In the genomic region with DNA sequence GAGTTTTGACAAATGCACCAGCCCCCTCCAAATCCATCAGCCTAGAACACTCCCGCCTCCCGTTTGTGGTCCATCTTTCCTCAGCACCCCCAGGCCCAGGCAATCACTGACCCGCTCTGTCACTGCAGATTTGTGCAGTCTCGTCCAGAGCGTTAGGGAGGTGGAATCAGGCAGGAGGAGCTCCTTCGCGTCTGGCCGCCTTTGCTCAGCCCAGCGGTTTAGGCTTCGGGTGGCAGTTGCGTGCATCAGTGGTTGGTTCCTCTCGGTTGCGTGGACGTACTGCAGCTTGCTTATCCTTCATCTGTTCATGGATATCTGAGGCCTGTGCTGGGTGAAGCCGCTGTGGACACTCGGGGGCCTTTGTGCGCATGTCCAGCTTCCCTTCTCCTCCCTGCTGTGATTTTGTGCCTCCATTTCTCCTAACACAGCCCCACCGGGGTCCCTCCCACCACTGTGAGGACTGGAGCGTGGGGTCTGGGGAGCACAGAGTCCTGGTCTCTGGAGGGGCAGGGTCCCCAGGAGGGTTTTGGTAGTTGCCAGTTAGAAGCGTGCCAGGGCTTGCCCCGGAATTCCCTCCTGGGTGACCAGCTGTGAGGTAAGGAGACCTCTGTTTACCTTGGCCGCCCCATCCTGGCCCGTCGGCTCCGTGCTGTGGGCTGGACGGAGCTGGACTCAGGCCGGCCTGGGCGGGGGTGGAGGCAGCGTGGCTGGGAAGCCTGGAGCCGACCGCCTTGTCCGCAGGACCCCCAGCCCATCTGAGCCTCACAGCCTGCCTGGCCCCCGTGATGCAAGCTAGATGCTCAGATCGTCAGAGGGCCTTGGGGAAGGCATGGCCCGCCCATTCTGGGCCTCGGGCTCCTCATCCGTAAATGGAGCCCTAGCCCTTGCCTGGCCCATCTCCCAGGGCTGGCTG, we compare ENCODE assay signal across 18 cellular contexts. TPM values are rescaled to one million over a fixed set of nuclear protein-coding genes. Genes with fewer than 3 reads are reported as not detected.
DNase-seq lines count a peak whose midpoint lies in the region; ATAC-seq and TF ChIP-seq lines count a peak whose summit lies in the region.
"Had no signal": no experiment of that assay in that cellular context is flagged by ENCODE, and none has a peak within 500 bp of the region (broad histone marks: within the 10 kb centered on the region; RNA-seq: fewer than 3 reads in every experiment).

No MANE protein-coding gene starts in this region.

- DNase-seq in Right ventricle myocardium inferior (ENCODE audit: missing footprints) (peak; percentile 66), heart left ventricle (no peak), RPMI8226 (peak; percentile 7), tibial artery (peak; percentile 62 to 90), NCI-H524 (lab: John Stamatoyannopoulos, UW) (no peak)
- no peak for DNase-seq in stimulated activated CD4-positive, alpha-beta T cell treated with anti-CD3 and anti-CD28 coated beads, Interleukin-2, amount 100 ng/mL, for 48 hours
- DNase-seq: ACHN; activated CD4-positive, alpha-beta T cell treated with anti-CD3 and anti-CD28 coated beads, Interleukin-2, amount 10 ng/mL, durations not matched to agents 7 days and 5 days; activated naive CD8-positive, alpha-beta T cell treated with anti-CD3 and anti-CD28 coated beads, Interleukin-2, amount 10 ng/mL, durations not matched to agents 7 days and 5 days; Caco-2; caudate nucleus; foreskin keratinocyte; NCI-H1436 treated with DMSO at 0.1 percent for 48 hours; stimulated activated CD4-positive, alpha-beta T cell treated with anti-CD3 and anti-CD28 coated beads, Interleukin-2, amount 100 ng/mL, for 24 hours had no signal

- H3K9me3 ChIP-seq in heart left ventricle, result no peaks in the 10 kb centered on the region
- H3K9me3 ChIP-seq in gastroesophageal sphincter, result no peaks in the 10 kb centered on the region
- H3K9me3 ChIP-seq in tibial artery, result no peaks in the 10 kb centered on the region
- H3K9me3 ChIP-seq: Caco-2, right atrium auricular region had no signal

- ATAC-seq in Right ventricle myocardium inferior (no peak), heart left ventricle (no peak), gastroesophageal sphincter (peak; percentile 8), HG02798 (IDR thresholded peaks at IDR 0.05; ENCODE audit: poor library complexity, unreplicated experiment) (no peak)
- ATAC-seq: foreskin keratinocyte had no signal

- no peak overlapping the region for H3K4me3 ChIP-seq in heart left ventricle
- no peak overlapping the region for H3K4me3 ChIP-seq in gastroesophageal sphincter
- peak overlapping the region; percentile 26 to 50 for H3K4me3 ChIP-seq in tibial artery
- H3K4me3 ChIP-seq: right atrium auricular region had no signal

- H3K4me1 ChIP-seq in heart left ventricle (peaks cover 3 to 36% (median 23%) of the 10 kb centered on the region in 12 donors), gastroesophageal sphincter (peaks cover 0 to 54% (median 7%) of the 10 kb centered on the region in 3 donors), tibial artery (peaks cover 11 to 77% (median 57%) of the 10 kb centered on the region in 4 donors)
- H3K4me1 ChIP-seq: Caco-2, foreskin keratinocyte had no signal

- 92 to 96% (median 93%) methylated on average over 29 to 37 of the region's 37 CpGs for WGBS in heart left ventricle, 4 donors
- WGBS in gastroesophageal sphincter (ENCODE audit: low coverage in 1 of 2), 2 donors, result 93 to 97% methylated on average over 6 to 7 of the region's 37 CpGs

- intact Hi-C loops in Right ventricle myocardium inferior (cut with DNase I) (no loop called here), heart left ventricle (cut with DNase I) (no loop called here), tibial artery (cut with DNase I; ENCODE audit: low total_unique reads) (no loop called here)

- H3K27ac ChIP-seq in heart left ventricle, result no peak overlapping the region
- H3K27ac ChIP-seq in gastroesophageal sphincter, result peak overlapping the region in 3 of 4 donors; percentile 31 to 76 (median 61)
- H3K27ac ChIP-seq in tibial artery, result peak overlapping the region; percentile 79 to 84
- H3K27ac ChIP-seq: foreskin keratinocyte, right atrium auricular region had no signal

- no peaks in the 10 kb centered on the region for H3K27me3 ChIP-seq in heart left ventricle
- H3K27me3 ChIP-seq in gastroesophageal sphincter, result no peaks in the 10 kb centered on the region
- H3K27me3 ChIP-seq in tibial artery, result no peaks in the 10 kb centered on the region
- H3K27me3 ChIP-seq: right atrium auricular region had no signal

- H3K36me3 ChIP-seq in heart left ventricle (peaks cover 0 to 5% (median 0%) of the 10 kb centered on the region in 9 donors), gastroesophageal sphincter (no peaks in the 10 kb centered on the region), tibial artery (peaks cover 0 to 12% (median 0%) of the 10 kb centered on the region in 3 donors)
- H3K36me3 ChIP-seq: right atrium auricular region had no signal

- no peak for TF ChIP-seq CTCF in heart left ventricle (IDR thresholded peaks at IDR 0.05)
- no peak for TF ChIP-seq CTCF in gastroesophageal sphincter (IDR thresholded peaks at IDR 0.05)
- TF ChIP-seq CTCF in tibial artery (IDR thresholded peaks at IDR 0.05), result no peak

- no peak for TF ChIP-seq POLR2A in heart left ventricle (IDR thresholded peaks at IDR 0.05)
- no peak for TF ChIP-seq POLR2A in gastroesophageal sphincter (IDR thresholded peaks at IDR 0.05)

- no peak for TF ChIP-seq EP300 in gastroesophageal sphincter (IDR thresholded peaks at IDR 0.05)

RNA-seq across cellular contexts. Expression of a gene that starts 4.9 kb away (rescaled TPM):
- total RNA-seq in Right ventricle myocardium inferior, result 0.16 TPM
- total RNA-seq in heart left ventricle, result 1 to 10 TPM in 2 of 9 donors, under 1 TPM in 7; 0.22 to 5.5 (median 0.52) TPM
- polyA plus RNA-seq in heart left ventricle, result 1 to 10 TPM in 1 of 2 donors, under 1 TPM in 1; 0.19 to 1.4 TPM
- 10 to 100 TPM in 1 of 4 donors, 1 to 10 TPM in 3; 1.6 to 11.6 (median 3.2) TPM for total RNA-seq in gastroesophageal sphincter
- total RNA-seq: foreskin keratinocyte, lung microvascular endothelial cell had no signal
- polyA plus RNA-seq: foreskin keratinocyte had no signal

RNA-seq across cellular contexts. Expression of a gene that starts 28.3 kb away (rescaled TPM):
- 3.8 TPM for total RNA-seq in Right ventricle myocardium inferior
- 1 to 10 TPM; 2.0 to 6.8 (median 4.3) TPM for total RNA-seq in heart left ventricle
- 1 to 10 TPM; 2.0 to 4.2 TPM for polyA plus RNA-seq in heart left ventricle
- 1 to 10 TPM; 3.4 to 7.1 (median 3.8) TPM for total RNA-seq in gastroesophageal sphincter

RNA-seq across cellular contexts. Expression of a gene that starts 43.0 kb away (rescaled TPM):
- total RNA-seq in Right ventricle myocardium inferior (7.7 TPM), heart left ventricle (10 to 100 TPM in 1 of 9 donors, 1 to 10 TPM in 8; 3.3 to 19.7 (median 7.0) TPM), gastroesophageal sphincter (10 to 100 TPM in 3 of 4 donors, 1 to 10 TPM in 1; 5.9 to 35.9 (median 18.1) TPM)
- polyA plus RNA-seq in heart left ventricle, result 10 to 100 TPM in 1 of 2 donors, 1 to 10 TPM in 1; 5.1 to 21.8 TPM

Comparison
In these comparisons a context has a peak if more than half of its experiments do, and no peak if none do; other contexts are left out.
1. DNase-seq: peak in Right ventricle myocardium inferior (single experiment), RPMI8226 (single experiment) and tibial artery (2 of 2); none in heart left ventricle (0 of 5), NCI-H524 (0 of 2) and stimulated activated CD4-positive, alpha-beta T cell treated with anti-CD3 and anti-CD28 coated beads, Interleukin-2, amount 100 ng/mL, for 48 hours (0 of 2).
2. H3K27ac ChIP-seq: peak in gastroesophageal sphincter (3 of 4) and tibial artery (2 of 2); none in heart left ventricle (0 of 12).
3. H3K4me3 ChIP-seq: peak in tibial artery (2 of 2); none in heart left ventricle (0 of 12) and gastroesophageal sphincter (0 of 2).